ENCODE assay signal across 7 cellular contexts in genomic region chr14:102949062-102949800, GRCh38. TPM values are rescaled to one million over a fixed set of nuclear protein-coding genes. Genes with fewer than 3 reads are reported as not detected.
A peak's percentile ranks its signal among the peaks of the same experiment; 100 is the strongest.
DNase-seq lines count a peak whose midpoint lies in the region; ATAC-seq, FAIRE-seq and TF ChIP-seq lines count a peak whose summit lies in the region.

No MANE protein-coding gene starts in this region.

- CTCF ChIA-PET in activated CD8-positive, alpha-beta T cell treated with anti-CD3 and anti-CD28 coated beads, Interleukin-2, amount 10 ng/mL, durations not matched to agents 7 days and 5 days (lab: Charles Lee), result interaction anchor here (1.3 to 1.5 kb wide), 2 partner anchors 21 to 255 kb away, joined by 3 read pairs; no protein-coding TSS in a partner anchor

- H3K4me1 ChIP-seq in mucosa of descending colon (ENCODE audit: low read depth), result peaks cover 4% of the 10 kb centered on the region
- peaks cover 11% of the 10 kb centered on the region for H3K4me1 ChIP-seq in effector memory CD4-positive, alpha-beta T cell (ENCODE audit: control insufficient read depth, insufficient read depth, low read length, poor library complexity, severe bottlenecking)

- TF ChIP-seq CTCF in mucosa of descending colon (IDR thresholded peaks at IDR 0.05), result no peak

- no peaks in the 10 kb centered on the region for H3K9me3 ChIP-seq in mucosa of descending colon
- no peaks in the 10 kb centered on the region for H3K9me3 ChIP-seq in effector memory CD4-positive, alpha-beta T cell (ENCODE audit: control insufficient read depth, low read length)

- no peak overlapping the region for H3K4me3 ChIP-seq in mucosa of descending colon
- no peak overlapping the region for H3K4me3 ChIP-seq in effector memory CD4-positive, alpha-beta T cell (ENCODE audit: insufficient read depth, low read depth, low read length, poor library complexity, severe bottlenecking)

- ATAC-seq in HG03354 (IDR thresholded peaks at IDR 0.05; ENCODE audit: poor library complexity, severe bottlenecking, unreplicated experiment), result peak; percentile 80
- peak; percentile 80 for ATAC-seq in activated CD8-positive, alpha-beta T cell treated with anti-CD3 and anti-CD28 coated beads, Interleukin-2, amount 10 ng/mL, durations not matched to agents 7 days and 5 days
- ATAC-seq in mucosa of descending colon, result peak; percentile 60

- no peaks in the 10 kb centered on the region for H3K36me3 Mint-ChIP-seq in activated CD8-positive, alpha-beta T cell treated with anti-CD3 and anti-CD28 coated beads, Interleukin-2, amount 10 ng/mL, durations not matched to agents 7 days and 5 days (ENCODE audit: low read depth)

- H3K36me3 ChIP-seq in mucosa of descending colon (ENCODE audit: low read depth), result peaks cover 13% of the 10 kb centered on the region
- no peaks in the 10 kb centered on the region for H3K36me3 ChIP-seq in effector memory CD4-positive, alpha-beta T cell (ENCODE audit: control insufficient read depth, insufficient read depth, low read length)

- no peak overlapping the region for H3K4me3 Mint-ChIP-seq in activated CD8-positive, alpha-beta T cell treated with anti-CD3 and anti-CD28 coated beads, Interleukin-2, amount 10 ng/mL, durations not matched to agents 7 days and 5 days

- intact Hi-C loops in mucosa of descending colon (cut with DNase I, micrococcal nuclease), result no loop called here

- DNase-seq in GM12891 (ENCODE audit: insufficient read length, low spot score), result no peak
- peak; percentile 63 for DNase-seq in activated CD8-positive, alpha-beta T cell treated with anti-CD3 and anti-CD28 coated beads, Interleukin-2, amount 10 ng/mL, durations not matched to agents 7 days and 5 days
- DNase-seq in mucosa of descending colon, result peak; percentile 35 to 57 (median 41)
- DNase-seq in NCI-H1417 treated with DMSO at 0.1 percent for 48 hours (lab: John Stamatoyannopoulos, UW), result no peak
- no peak for DNase-seq in NCI-H146 treated with DMSO at 0.1 percent for 48 hours (lab: John Stamatoyannopoulos, UW; ENCODE audit: unreplicated experiment)
- DNase-seq in effector memory CD4-positive, alpha-beta T cell, result no peak

- H3K27ac Mint-ChIP-seq in activated CD8-positive, alpha-beta T cell treated with anti-CD3 and anti-CD28 coated beads, Interleukin-2, amount 10 ng/mL, durations not matched to agents 7 days and 5 days, result peak overlapping the region; percentile 58

- no peak for TF ChIP-seq POLR2A in GM12891 (IDR thresholded peaks at IDR 0.05; ENCODE audit: low read depth, low read length)

- H3K27me3 Mint-ChIP-seq in activated CD8-positive, alpha-beta T cell treated with anti-CD3 and anti-CD28 coated beads, Interleukin-2, amount 10 ng/mL, durations not matched to agents 7 days and 5 days (ENCODE audit: low read depth), result no peaks in the 10 kb centered on the region

- H3K27ac ChIP-seq in effector memory CD4-positive, alpha-beta T cell (ENCODE audit: insufficient read depth, low read length, poor library complexity, severe bottlenecking), result no peak overlapping the region

- FAIRE-seq in GM12891 (lab: Jason Lieb, UNC), result peak; percentile 96

- POLR2A ChIA-PET in activated CD8-positive, alpha-beta T cell treated with anti-CD3 and anti-CD28 coated beads, Interleukin-2, amount 10 ng/mL, durations not matched to agents 7 days and 5 days (lab: Charles Lee), result no interaction called here

- H3K27me3 ChIP-seq in effector memory CD4-positive, alpha-beta T cell (replicated peaks; ENCODE audit: control insufficient read depth, insufficient read depth, low read length, poor library complexity, severe bottlenecking), result no peaks in the 10 kb centered on the region

- H3K9me3 Mint-ChIP-seq in activated CD8-positive, alpha-beta T cell treated with anti-CD3 and anti-CD28 coated beads, Interleukin-2, amount 10 ng/mL, durations not matched to agents 7 days and 5 days (ENCODE audit: insufficient read depth), result no peaks in the 10 kb centered on the region

- H3K4me1 Mint-ChIP-seq in activated CD8-positive, alpha-beta T cell treated with anti-CD3 and anti-CD28 coated beads, Interleukin-2, amount 10 ng/mL, durations not matched to agents 7 days and 5 days (ENCODE audit: low read depth), result peaks cover 31% of the 10 kb centered on the region

TF ChIP-seq in GM12891, 5 proteins besides CTCF, POLR2A, EP300 and RAD21:
- TF ChIP-seq TAF1 (IDR thresholded peaks at IDR 0.05; ENCODE audit: low read depth, low read length) (no peak), SPI1 (IDR thresholded peaks at IDR 0.05; ENCODE audit: low read depth, low read length) (peak; percentile 83)

RNA-seq across cellular contexts. Expression of gene AMN, which starts 26.8 kb away (rescaled TPM):
- polyA plus RNA-seq in GM12891 (2012; ENCODE audit: low read depth, missing spikeins), result 0.50 TPM
- under 1 TPM; 0.91 to 0.95 TPM for total RNA-seq in activated CD8-positive, alpha-beta T cell treated with anti-CD3 and anti-CD28 coated beads, Interleukin-2, amount 10 ng/mL, durations not matched to agents 7 days and 5 days
- total RNA-seq in mucosa of descending colon, result 100 to 1,000 TPM; 128 to 486 (median 198) TPM

Comparison
In these comparisons a context has a peak if more than half of its experiments do, and no peak if none do; other contexts are left out.
1. DNase-seq: peak in activated CD8-positive, alpha-beta T cell treated with anti-CD3 and anti-CD28 coated beads, Interleukin-2, amount 10 ng/mL, durations not matched to agents 7 days and 5 days (single experiment) and mucosa of descending colon (3 of 3); none in GM12891 (single experiment), NCI-H1417 treated with DMSO at 0.1 percent for 48 hours (single experiment), NCI-H146 treated with DMSO at 0.1 percent for 48 hours (single experiment) and effector memory CD4-positive, alpha-beta T cell (0 of 3).
2. RNA of gene AMN, which starts 26.8 kb away (total RNA-seq): 128 to 486 TPM in mucosa of descending colon; 0.91 to 0.95 TPM in activated CD8-positive, alpha-beta T cell treated with anti-CD3 and anti-CD28 coated beads, Interleukin-2, amount 10 ng/mL, durations not matched to agents 7 days and 5 days; every median in the first group is over 10 times any median in the second.
3. Peak in every context shown above with its lines, with median percentiles within 50 percentile points of each other: ATAC-seq.